Comparison of ENCODE assay signal across 9 cellular contexts in genomic region chr11:33899383-33900037, GRCh38. TPM values are rescaled to one million over a fixed set of nuclear protein-coding genes. Genes with fewer than 3 reads are reported as not detected.
A peak's percentile ranks its signal among the peaks of the same experiment; 100 is the strongest.
DNase-seq lines count a peak whose midpoint lies in the region; ATAC-seq and TF ChIP-seq lines count a peak whose summit lies in the region.
"Had no signal": no experiment of that assay in that cellular context is flagged by ENCODE, and none has a peak within 500 bp of the region (broad histone marks: within the 10 kb centered on the region; RNA-seq: fewer than 3 reads in every experiment).

No MANE protein-coding gene starts in this region.

- H3K27ac Mint-ChIP-seq in activated naive CD8-positive, alpha-beta T cell treated with anti-CD3 and anti-CD28 coated beads, Interleukin-2, amount 50 U/mL, for 24 hours: no peak overlapping the region
- H3K27ac Mint-ChIP-seq in type B pancreatic cell: no peak overlapping the region
- H3K27ac Mint-ChIP-seq: activated T-helper 1 cell treated with anti-CD3 and anti-CD28 coated beads, Interleukin-12 subunit alpha, Interleukin-12 subunit beta, Interleukin-2, Interleukin-4 antibody, amounts not matched to agents 30 ng/mL and 10 ng/mL and 1 ng/mL, durations not matched to agents 14 hours and 24 hours and 36 hours had no signal

- H3K27me3 Mint-ChIP-seq in activated naive CD8-positive, alpha-beta T cell treated with anti-CD3 and anti-CD28 coated beads, Interleukin-2, amount 50 U/mL, for 24 hours: peaks cover 67% of the 10 kb centered on the region
- peaks cover 8% of the 10 kb centered on the region for H3K27me3 Mint-ChIP-seq in type B pancreatic cell

- peak overlapping the region; percentile 56 for H3K27ac ChIP-seq in subcutaneous abdominal adipose tissue (ENCODE audit: low read depth, low read length)

- in situ Hi-C loops in astrocyte of the cerebellum (cut with HindIII; ENCODE audit: low sequenced_read_pairs): no loop called here

- no peak overlapping the region for H3K4me3 Mint-ChIP-seq in activated naive CD8-positive, alpha-beta T cell treated with anti-CD3 and anti-CD28 coated beads, Interleukin-2, amount 50 U/mL, for 24 hours
- H3K4me3 Mint-ChIP-seq in type B pancreatic cell: no peak overlapping the region
- H3K4me3 Mint-ChIP-seq: activated T-helper 1 cell treated with anti-CD3 and anti-CD28 coated beads, Interleukin-12 subunit alpha, Interleukin-12 subunit beta, Interleukin-2, Interleukin-4 antibody, amounts not matched to agents 30 ng/mL and 10 ng/mL and 1 ng/mL, durations not matched to agents 14 hours and 24 hours and 36 hours had no signal

- H3K4me3 ChIP-seq in astrocyte of the cerebellum (ENCODE audit: low read depth, low read length): no peak overlapping the region
- H3K4me3 ChIP-seq in subcutaneous abdominal adipose tissue (ENCODE audit: low read depth in 1 of 5, low read length in 5 of 5): peak overlapping the region in 3 of 5 donors; percentile 14 to 54 (median 37)

- H3K4me1 Mint-ChIP-seq in activated naive CD8-positive, alpha-beta T cell treated with anti-CD3 and anti-CD28 coated beads, Interleukin-2, amount 50 U/mL, for 24 hours: peaks cover 25% of the 10 kb centered on the region
- peaks cover 14% of the 10 kb centered on the region for H3K4me1 Mint-ChIP-seq in type B pancreatic cell (ENCODE audit: unreplicated experiment)

- no peaks in the 10 kb centered on the region for H3K27me3 ChIP-seq in subcutaneous abdominal adipose tissue (ENCODE audit: control insufficient read depth in 5 of 5, insufficient read depth in 4 of 5, low read length in 5 of 5)

- no peaks in the 10 kb centered on the region for H3K9me3 ChIP-seq in subcutaneous abdominal adipose tissue (ENCODE audit: control insufficient read depth in 5 of 5, low read length in 5 of 5)

- DNase-seq in HK-2 (ENCODE audit: unreplicated experiment) (peak; percentile 1), astrocyte of the cerebellum (ENCODE audit: low read depth) (peak; percentile 75), hippocampal formation (lab: John Stamatoyannopoulos, UW) (peak; percentile 18 to 61), NCI-H128 (lab: John Stamatoyannopoulos, UW; ENCODE audit: unreplicated experiment) (no peak), type B pancreatic cell (ENCODE audit: extremely low spot score, unreplicated experiment) (no peak)
- no peak for DNase-seq in activated naive CD8-positive, alpha-beta T cell treated with anti-CD3 and anti-CD28 coated beads, Interleukin-2, amount 50 U/mL, for 24 hours

- no peaks in the 10 kb centered on the region for H3K36me3 ChIP-seq in subcutaneous abdominal adipose tissue (ENCODE audit: control insufficient read depth in 5 of 5, insufficient read depth in 5 of 5, low read length in 5 of 5)

- ATAC-seq in activated naive CD8-positive, alpha-beta T cell treated with anti-CD3 and anti-CD28 coated beads, Interleukin-2, amount 50 U/mL, for 24 hours: no peak
- no peak for ATAC-seq in HG02970 (IDR thresholded peaks at IDR 0.05; ENCODE audit: low FRiP score, unreplicated experiment)

- peaks cover 5 to 28% (median 20%) of the 10 kb centered on the region in 5 donors for H3K4me1 ChIP-seq in subcutaneous abdominal adipose tissue (ENCODE audit: control insufficient read depth in 5 of 5, insufficient read depth in 5 of 5, low read length in 5 of 5)

- no peaks in the 10 kb centered on the region for H3K9me3 Mint-ChIP-seq in activated naive CD8-positive, alpha-beta T cell treated with anti-CD3 and anti-CD28 coated beads, Interleukin-2, amount 50 U/mL, for 24 hours
- H3K9me3 Mint-ChIP-seq in type B pancreatic cell: peaks cover 4% of the 10 kb centered on the region
- H3K9me3 Mint-ChIP-seq: activated T-helper 1 cell treated with anti-CD3 and anti-CD28 coated beads, Interleukin-12 subunit alpha, Interleukin-12 subunit beta, Interleukin-2, Interleukin-4 antibody, amounts not matched to agents 30 ng/mL and 10 ng/mL and 1 ng/mL, durations not matched to agents 14 hours and 24 hours and 36 hours had no signal

- no peak for TF ChIP-seq CTCF in astrocyte of the cerebellum (IDR thresholded peaks at IDR 0.05; ENCODE audit: low read depth, low read length, missing control alignments)
- TF ChIP-seq CTCF in type B pancreatic cell (conservative IDR thresholded peaks at IDR 0.05): no peak

- H3K9ac ChIP-seq in subcutaneous abdominal adipose tissue (ENCODE audit: low read length in 5 of 5): no peak overlapping the region

- no peaks in the 10 kb centered on the region for H3K36me3 Mint-ChIP-seq in activated naive CD8-positive, alpha-beta T cell treated with anti-CD3 and anti-CD28 coated beads, Interleukin-2, amount 50 U/mL, for 24 hours (ENCODE audit: low read depth)
- H3K36me3 Mint-ChIP-seq in type B pancreatic cell: no peaks in the 10 kb centered on the region

RNA-seq across cellular contexts. Expression of gene LMO2, which starts 7.6 kb away (rescaled TPM):
- total RNA-seq in type B pancreatic cell (ENCODE audit: low replicate concordance): 12.7 and 13.0 TPM in 2 replicates
- total RNA-seq: activated T-helper 1 cell treated with anti-CD3 and anti-CD28 coated beads, Interleukin-12 subunit alpha, Interleukin-12 subunit beta, Interleukin-2, Interleukin-4 antibody, amounts not matched to agents 30 ng/mL and 10 ng/mL and 1 ng/mL, durations not matched to agents 14 hours and 24 hours and 36 hours had no signal

Comparison
In these comparisons a context has a peak if more than half of its experiments do, and no peak if none do; other contexts are left out.
1. DNase-seq: peak in HK-2 (single experiment), astrocyte of the cerebellum (single experiment) and hippocampal formation (2 of 2); none in activated naive CD8-positive, alpha-beta T cell treated with anti-CD3 and anti-CD28 coated beads, Interleukin-2, amount 50 U/mL, for 24 hours (single experiment), NCI-H128 (single experiment) and type B pancreatic cell (single experiment).